In the genomic region with DNA sequence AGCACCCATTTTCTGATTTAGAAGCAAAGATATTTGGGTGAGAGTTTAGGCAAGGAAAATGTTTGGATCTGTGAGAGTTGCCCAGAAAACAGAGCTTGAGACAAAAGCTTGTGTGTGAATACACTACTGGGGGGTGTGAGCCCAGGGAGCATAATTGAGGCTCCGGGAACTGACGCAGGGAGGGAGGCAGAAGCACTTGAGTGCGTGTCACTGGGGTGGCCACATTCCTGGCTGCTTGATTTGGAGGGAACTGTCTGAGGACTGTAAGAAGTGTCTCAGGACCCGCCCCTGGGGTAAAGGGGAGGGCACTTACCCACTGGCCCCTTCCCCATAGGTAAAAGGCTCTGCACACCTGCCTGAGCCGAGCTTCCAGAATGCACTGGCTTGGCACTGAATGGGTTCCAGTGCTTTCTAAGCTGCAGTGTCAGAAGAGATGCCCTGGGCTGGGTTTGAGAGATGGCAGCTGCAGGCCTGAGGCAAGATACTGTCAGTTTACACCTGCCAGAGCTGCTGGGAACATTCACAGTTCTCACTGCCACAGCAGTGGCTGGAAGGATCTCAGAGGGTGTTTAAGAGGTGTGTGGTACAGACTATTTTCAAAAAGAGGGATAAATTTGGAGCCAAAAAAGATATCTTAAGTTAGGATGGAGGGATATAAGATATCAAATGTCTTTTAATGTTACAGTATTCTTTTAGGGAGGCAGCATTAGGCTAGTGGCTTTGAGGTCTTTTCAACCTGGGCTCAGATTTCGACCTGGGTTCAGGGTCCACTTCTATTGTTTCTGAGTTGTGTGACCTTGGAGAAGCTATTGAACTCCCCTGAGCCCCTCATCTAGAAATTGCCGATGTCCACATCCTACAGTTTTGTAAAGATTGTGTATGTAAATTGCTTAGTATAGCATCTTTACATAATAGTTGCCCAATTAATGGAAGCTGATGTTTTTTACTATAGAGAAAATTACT, we compare ENCODE assay signal across 18 cellular contexts. TPM values are rescaled to one million over a fixed set of nuclear protein-coding genes. Genes with fewer than 3 reads are reported as not detected.
A peak's percentile ranks its signal among the peaks of the same experiment; 100 is the strongest.
DNase-seq lines count a peak whose midpoint lies in the region; ATAC-seq and TF ChIP-seq lines count a peak whose summit lies in the region.
"Had no signal": no experiment of that assay in that cellular context is flagged by ENCODE, and none has a peak within 500 bp of the region (broad histone marks: within the 10 kb centered on the region; RNA-seq: fewer than 3 reads in every experiment).

No MANE protein-coding gene starts in this region.

- no peaks in the 10 kb centered on the region for H3K36me3 Mint-ChIP-seq in T-helper 2 cell treated with Interferon-gamma antibody and Interleukin-4, amounts not matched to agents 5 μg/mL and 100 μg/mL, for 36 hours (ENCODE audit: low read depth)
- H3K36me3 Mint-ChIP-seq in HFFc6 (ENCODE audit: low read depth): peaks cover 8% of the 10 kb centered on the region; the same call in 1 of the 2 replicates
- H3K36me3 Mint-ChIP-seq in natural killer cell treated with Interleukin-12 subunit alpha and Interleukin-12 subunit beta and Interleukin-15 and Interleukin-18, amount 100 ng/mL, for 72 hours: no peaks in the 10 kb centered on the region

- no peak for ATAC-seq in natural killer cell treated with Interleukin-12 subunit alpha and Interleukin-12 subunit beta and Interleukin-15 and Interleukin-18, amount 100 ng/mL, for 72 hours
- ATAC-seq in GM21717 (IDR thresholded peaks at IDR 0.05; ENCODE audit: unreplicated experiment): no peak

- H3K9me3 Mint-ChIP-seq in T-helper 2 cell treated with Interferon-gamma antibody and Interleukin-4, amounts not matched to agents 5 μg/mL and 100 μg/mL, for 36 hours: peaks cover 6% of the 10 kb centered on the region
- peaks cover 10% of the 10 kb centered on the region; the same call in 1 of the 2 replicates for H3K9me3 Mint-ChIP-seq in HFFc6
- no peaks in the 10 kb centered on the region for H3K9me3 Mint-ChIP-seq in natural killer cell treated with Interleukin-12 subunit alpha and Interleukin-12 subunit beta and Interleukin-15 and Interleukin-18, amount 100 ng/mL, for 72 hours

- no peak for DNase-seq in T-helper 2 cell treated with Interferon-gamma antibody and Interleukin-4, amounts not matched to agents 5 μg/mL and 100 μg/mL, for 36 hours (ENCODE audit: low spot score)
- no peak for DNase-seq in T-helper 2 cell
- no peak for DNase-seq in HFFc6
- DNase-seq in astrocyte of the hippocampus (ENCODE audit: low read depth, low spot score): peak; percentile 10
- DNase-seq in natural killer cell treated with Interleukin-12 subunit alpha and Interleukin-12 subunit beta and Interleukin-15 and Interleukin-18, amount 100 ng/mL, for 72 hours (ENCODE audit: low spot score): no peak
- DNase-seq in mucosa of gallbladder (ENCODE audit: low spot score): no peak
- no peak for DNase-seq in T-helper 9 cell
- DNase-seq: ACHN; amniotic stem cell; dermis blood vessel endothelial cell; H9; KG1; mammary epithelial cell; NCI-H1694; NK-92 treated with Interleukin-12 subunit alpha and Interleukin-12 subunit beta, amount 100 ng/mL, for 24 hours; SIG-M5; spleen had no signal

- H3K27ac Mint-ChIP-seq in T-helper 2 cell treated with Interferon-gamma antibody and Interleukin-4, amounts not matched to agents 5 μg/mL and 100 μg/mL, for 36 hours: peak overlapping the region; percentile 80
- H3K27ac Mint-ChIP-seq in HFFc6: no peak overlapping the region
- H3K27ac Mint-ChIP-seq in natural killer cell treated with Interleukin-12 subunit alpha and Interleukin-12 subunit beta and Interleukin-15 and Interleukin-18, amount 100 ng/mL, for 72 hours: peak overlapping the region; percentile 59 to 90
- H3K27ac Mint-ChIP-seq: H9 had no signal

- H3K4me3 Mint-ChIP-seq in T-helper 2 cell treated with Interferon-gamma antibody and Interleukin-4, amounts not matched to agents 5 μg/mL and 100 μg/mL, for 36 hours: peak overlapping the region; percentile 45
- H3K4me3 Mint-ChIP-seq in HFFc6: peak overlapping the region; percentile 7; the same call in 1 of the 2 replicates
- H3K4me3 Mint-ChIP-seq in natural killer cell treated with Interleukin-12 subunit alpha and Interleukin-12 subunit beta and Interleukin-15 and Interleukin-18, amount 100 ng/mL, for 72 hours: peak overlapping the region; percentile 61
- H3K4me3 Mint-ChIP-seq: H9 had no signal

- peaks cover 15% of the 10 kb centered on the region for H3K4me1 Mint-ChIP-seq in T-helper 2 cell treated with Interferon-gamma antibody and Interleukin-4, amounts not matched to agents 5 μg/mL and 100 μg/mL, for 36 hours (ENCODE audit: low read depth)
- peaks cover 17% of the 10 kb centered on the region for H3K4me1 Mint-ChIP-seq in HFFc6 (ENCODE audit: low read depth)
- peaks cover 23 to 27% of the 10 kb centered on the region in 2 donors for H3K4me1 Mint-ChIP-seq in natural killer cell treated with Interleukin-12 subunit alpha and Interleukin-12 subunit beta and Interleukin-15 and Interleukin-18, amount 100 ng/mL, for 72 hours (ENCODE audit: low read depth in 2 of 2)

- peaks cover 11% of the 10 kb centered on the region for H3K27me3 Mint-ChIP-seq in T-helper 2 cell treated with Interferon-gamma antibody and Interleukin-4, amounts not matched to agents 5 μg/mL and 100 μg/mL, for 36 hours (ENCODE audit: low read depth)
- H3K27me3 Mint-ChIP-seq in HFFc6 (ENCODE audit: insufficient read depth): peaks cover 29% of the 10 kb centered on the region
- peaks cover 4 to 6% of the 10 kb centered on the region in 2 donors for H3K27me3 Mint-ChIP-seq in natural killer cell treated with Interleukin-12 subunit alpha and Interleukin-12 subunit beta and Interleukin-15 and Interleukin-18, amount 100 ng/mL, for 72 hours

- TF ChIP-seq CTCF in HFFc6 (IDR thresholded peaks at IDR 0.05): no peak

RNA-seq across cellular contexts. Expression of a gene that starts 6.9 kb away (rescaled TPM):
- total RNA-seq in HFFc6 (2021; fragmentation: NEBNext Ultra II Directional; extraction: Animal tissue kit (Norgen Biotek cat#: 25700)): 10 to 100 TPM; 41.2 to 58.7 (median 44.4) TPM
- 10 to 100 TPM; 14.0 to 28.6 TPM for total RNA-seq in natural killer cell treated with Interleukin-12 subunit alpha and Interleukin-12 subunit beta and Interleukin-15 and Interleukin-18, amount 100 ng/mL, for 72 hours
- total RNA-seq in mucosa of gallbladder: 74.9 TPM

Comparison
In these comparisons a context has a peak if more than half of its experiments do, and no peak if none do; other contexts are left out.
1. H3K4me3 Mint-ChIP-seq: peak in every context shown above with its lines; median percentile 61 in natural killer cell treated with Interleukin-12 subunit alpha and Interleukin-12 subunit beta and Interleukin-15 and Interleukin-18, amount 100 ng/mL, for 72 hours; 45 in T-helper 2 cell treated with Interferon-gamma antibody and Interleukin-4, amounts not matched to agents 5 μg/mL and 100 μg/mL, for 36 hours; 7 in HFFc6.